17 cellular contexts compared by ENCODE assay signal in the genomic region with DNA sequence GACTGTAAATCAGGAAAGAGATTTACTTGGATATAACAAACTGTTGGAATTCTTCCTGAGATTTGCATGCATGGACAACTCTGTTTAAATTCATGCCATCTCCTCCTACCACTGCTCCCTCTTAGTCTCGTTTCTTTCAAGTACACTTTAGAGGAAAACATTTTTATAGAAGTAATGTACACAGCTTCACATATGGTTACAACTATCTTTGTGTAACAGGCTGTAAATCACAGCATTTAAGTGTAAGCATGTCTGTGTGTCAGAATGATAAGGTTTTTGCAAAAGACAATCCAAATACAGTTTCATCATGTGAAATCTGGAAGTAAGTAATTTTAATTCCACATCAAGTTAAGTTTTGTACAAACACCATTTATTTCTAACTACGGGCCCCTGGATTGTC. TPM values are rescaled to one million over a fixed set of nuclear protein-coding genes. Genes with fewer than 3 reads are reported as not detected.
DNase-seq lines count a peak whose midpoint lies in the region; TF ChIP-seq lines count a peak whose summit lies in the region.
"Had no signal": no experiment of that assay in that cellular context is flagged by ENCODE, and none has a peak within 500 bp of the region (broad histone marks: within the 10 kb centered on the region; RNA-seq: fewer than 3 reads in every experiment).

No MANE protein-coding gene starts in this region.

- intact Hi-C loops in ovary (cut with DNase I) (no loop called here), spleen (cut with DNase I; ENCODE audit: low total_unique reads) (no loop called here)

- no peaks in the 10 kb centered on the region for H3K27me3 ChIP-seq in parathyroid adenoma (ENCODE audit: control insufficient read depth, insufficient read depth, low read length)
- H3K27me3 ChIP-seq in ovary: no peaks in the 10 kb centered on the region
- no peaks in the 10 kb centered on the region for H3K27me3 ChIP-seq in spleen (replicated peaks in 1 of 7)

- H3K4me2 ChIP-seq in parathyroid adenoma (ENCODE audit: low read length): peak overlapping the region; percentile 29

- DNase-seq in AG10803 (ENCODE audit: low read depth) (peak; percentile 9), HFF-Myc (ENCODE audit: extremely low read depth, low read depth) (peak; percentile 19), fibroblast of peridontal ligament (ENCODE audit: extremely low read depth) (peak; percentile 64), NCI-H446 (lab: John Stamatoyannopoulos, UW) (no peak), ovary (no peak), spleen (no peak)
- DNase-seq: CD8-positive, alpha-beta T cell; COR-L47; DMS153; DMS79 treated with DMSO at 0.1 percent for 48 hours; EL; GOT3 had no signal

- no peak for TF ChIP-seq CTCF in AG10803 (conservative IDR thresholded peaks at IDR 0.05; ENCODE audit: low read length)
- no peak for TF ChIP-seq CTCF in HFF-Myc (IDR thresholded peaks at IDR 0.05; ENCODE audit: low read depth, low read length, missing control alignments)
- TF ChIP-seq CTCF in parathyroid adenoma (IDR thresholded peaks at IDR 0.05): no peak
- no peak for TF ChIP-seq CTCF in ovary (IDR thresholded peaks at IDR 0.05)
- TF ChIP-seq CTCF in spleen (IDR thresholded peaks at IDR 0.05 in 8 of 11, conservative IDR thresholded peaks at IDR 0.05 in 3 of 11): no peak

- H3K9me3 ChIP-seq in parathyroid adenoma (ENCODE audit: control insufficient read depth, low read length) (no peaks in the 10 kb centered on the region), ovary (no peaks in the 10 kb centered on the region), spleen (no peaks in the 10 kb centered on the region)
- H3K9me3 ChIP-seq: HAP-1 had no signal

- H3K4me3 ChIP-seq in AG10803 (ENCODE audit: low read length): no peak overlapping the region
- H3K4me3 ChIP-seq in HFF-Myc (replicated peaks; ENCODE audit: low read depth, low read length): no peak overlapping the region
- H3K4me3 ChIP-seq in parathyroid adenoma (ENCODE audit: low read depth, low read length): no peak overlapping the region
- H3K4me3 ChIP-seq in ovary: no peak overlapping the region
- no peak overlapping the region for H3K4me3 ChIP-seq in spleen
- H3K4me3 ChIP-seq: HAP-1 had no signal

- H3K79me2 ChIP-seq in parathyroid adenoma: no peaks in the 10 kb centered on the region

- no peak for TF ChIP-seq EP300 in ovary (IDR thresholded peaks at IDR 0.05)

- H3K9ac ChIP-seq in parathyroid adenoma: no peak overlapping the region

- TF ChIP-seq POLR2A in ovary (IDR thresholded peaks at IDR 0.05) (no peak), spleen (IDR thresholded peaks at IDR 0.05) (no peak)

- no peak overlapping the region for H3K27ac ChIP-seq in parathyroid adenoma
- no peak overlapping the region for H3K27ac ChIP-seq in ovary
- H3K27ac ChIP-seq in spleen: no peak overlapping the region

- H3K36me3 ChIP-seq in parathyroid adenoma (ENCODE audit: control insufficient read depth, insufficient read depth, low read length): no peaks in the 10 kb centered on the region
- no peaks in the 10 kb centered on the region for H3K36me3 ChIP-seq in ovary
- H3K36me3 ChIP-seq in spleen: no peaks in the 10 kb centered on the region
- H3K36me3 ChIP-seq: HAP-1 had no signal

- no peak overlapping the region for H2AFZ ChIP-seq in parathyroid adenoma

- peaks cover 2% of the 10 kb centered on the region for H3K4me1 ChIP-seq in parathyroid adenoma
- H3K4me1 ChIP-seq in ovary (ENCODE audit: insufficient read depth): no peaks in the 10 kb centered on the region
- H3K4me1 ChIP-seq in spleen: no peaks in the 10 kb centered on the region

- WGBS in ovary, 3 donors: 9 to 21% (median 13%) methylated on average over 2 of the region's 2 CpGs
- 45 to 63% (median 58%) methylated on average over 2 of the region's 2 CpGs for WGBS in spleen, 5 donors

RNA-seq across cellular contexts. Expression of gene ENPEP, which starts 21.5 kb away (rescaled TPM):
- total RNA-seq in ovary: 1 to 10 TPM in 6 of 7 donors, under 1 TPM in 1; 0.91 to 3.6 (median 2.2) TPM
- 1 to 10 TPM; 1.5 to 4.7 TPM for polyA plus RNA-seq in ovary
- 10 to 100 TPM; 15.3 to 48.3 (median 33.1) TPM for total RNA-seq in spleen
- polyA plus RNA-seq in spleen: 1 to 10 TPM; 1.8 to 3.7 (median 1.9) TPM
- total RNA-seq: CD8-positive, alpha-beta T cell; HT1080 had no signal
- polyA plus RNA-seq: CD14-positive monocyte, IgD-negative memory B cell had no signal

Comparison
In these comparisons a context has a peak if more than half of its experiments do, and no peak if none do; other contexts are left out.
1. DNase-seq: peak in AG10803 (single experiment), HFF-Myc (single experiment) and fibroblast of peridontal ligament (single experiment); none in NCI-H446 (0 of 2), ovary (0 of 5) and spleen (single experiment).